ENCODE assay signal across 8 cellular contexts in genomic region chr9:108885643-108886348, GRCh38. TPM values are rescaled to one million over a fixed set of nuclear protein-coding genes. Genes with fewer than 3 reads are reported as not detected.
DNase-seq lines count a peak whose midpoint lies in the region; ATAC-seq and TF ChIP-seq lines count a peak whose summit lies in the region.

No MANE protein-coding gene starts in this region.

- no peaks in the 10 kb centered on the region for H3K9me2 ChIP-seq in GM23248 (ENCODE audit: insufficient read depth)

- H3K4me1 ChIP-seq in GM23248 (ENCODE audit: insufficient read depth) (0 out of 2 replicates have a peak, but pooled peaks cover 8% of the 10 kb centered on the region), RWPE2 (ENCODE audit: insufficient read depth, poor library complexity, severe bottlenecking) (peaks cover 16% of the 10 kb centered on the region), ascending aorta (no peaks in the 10 kb centered on the region)

- no peak overlapping the region for H3K9ac ChIP-seq in GM23248

- 14 to 21% methylated on average over 1 of the region's 1 CpG for WGBS in GM23248 (ENCODE audit: low coverage in 1 of 2, low lambda C conversion rate in 2 of 2, missing lambda C conversion rate in 2 of 2), 2 experiments

- H3K27me3 ChIP-seq in GM23248 (replicated peaks; ENCODE audit: insufficient read depth) (no peaks in the 10 kb centered on the region), RWPE2 (ENCODE audit: insufficient read depth, poor library complexity, severe bottlenecking) (no peaks in the 10 kb centered on the region), ascending aorta (no peaks in the 10 kb centered on the region)

- H3K9me3 ChIP-seq in GM23248 (ENCODE audit: low read depth), result no peaks in the 10 kb centered on the region
- no peaks in the 10 kb centered on the region for H3K9me3 ChIP-seq in RWPE2 (ENCODE audit: severe bottlenecking)
- H3K9me3 ChIP-seq in ascending aorta, result no peaks in the 10 kb centered on the region

- DNase-seq in GM23248 (peak; percentile 76), HuH-7.5 (ENCODE audit: low spot score) (peak; percentile 69), RWPE2 (ENCODE audit: low spot score) (peak; percentile 79), choroid plexus epithelial cell (ENCODE audit: low read depth) (peak; percentile 93), middle frontal gyrus (ENCODE audit: extremely low spot score, low spot score) (no peak), ascending aorta (ENCODE audit: low spot score in 2 of 2) (no peak)
- DNase-seq in stimulated activated CD4-positive, alpha-beta T cell treated with anti-CD3 and anti-CD28 coated beads, Interleukin-1b, Interleukin-23, amount 100 ng/mL, for 24 hours (ENCODE audit: low read depth in 4 of 4, low spot score in 1 of 4), result peak; percentile 20 to 44 (median 30)

- TF ChIP-seq CTCF in RWPE2 (IDR thresholded peaks at IDR 0.05; ENCODE audit: poor library complexity, severe bottlenecking) (no peak), choroid plexus epithelial cell (conservative IDR thresholded peaks at IDR 0.05; ENCODE audit: low read depth, low read length) (no peak), ascending aorta (IDR thresholded peaks at IDR 0.05) (no peak)

- in situ Hi-C loops in GM23248 (cut with MboI), result no loop called here

- ATAC-seq in GM18499 (IDR thresholded peaks at IDR 0.05; ENCODE audit: insufficient read depth, unreplicated experiment), result peak; percentile 97
- peak; percentile 98 for ATAC-seq in RWPE2 (ENCODE audit: low read depth)

- peaks cover 13% of the 10 kb centered on the region; the same call in 1 of the 2 replicates for H3K36me3 ChIP-seq in GM23248 (ENCODE audit: low read depth)
- H3K36me3 ChIP-seq in RWPE2 (ENCODE audit: low read depth), result peaks cover 75% of the 10 kb centered on the region
- peaks cover 14 to 51% of the 10 kb centered on the region in 2 donors for H3K36me3 ChIP-seq in ascending aorta

- 0 out of 2 replicates have a peak, but pooled peaks cover 6% of the 10 kb centered on the region for H3F3A ChIP-seq in GM23248 (ENCODE audit: insufficient read depth)

- no peaks in the 10 kb centered on the region for H3K79me2 ChIP-seq in GM23248 (ENCODE audit: insufficient read depth)

- H3K4me3 ChIP-seq in GM23248 (no peak overlapping the region), RWPE2 (ENCODE audit: severe bottlenecking) (no peak overlapping the region), choroid plexus epithelial cell (ENCODE audit: low read depth, low read length) (no peak overlapping the region), ascending aorta (no peak overlapping the region)

- intact Hi-C loops in ascending aorta (cut with DNase I), result no loop called here

- no peak overlapping the region for H2AFZ ChIP-seq in GM23248

- H3K27ac ChIP-seq in GM23248, result no peak overlapping the region
- H3K27ac ChIP-seq in RWPE2 (ENCODE audit: poor library complexity, severe bottlenecking), result peak overlapping the region; percentile 70
- no peak overlapping the region for H3K27ac ChIP-seq in ascending aorta

- H4K20me1 ChIP-seq in GM23248 (ENCODE audit: insufficient read depth), result no peaks in the 10 kb centered on the region

- no peak overlapping the region for H3K4me2 ChIP-seq in GM23248 (ENCODE audit: unreplicated experiment)

RNA-seq across cellular contexts. Expression of gene ACTL7A, which starts 23.7 kb away (rescaled TPM):
- total RNA-seq in GM23248 (2014; rRNA removed; shearing (Covaris generic)), result not detected in 2 replicates
- polyA plus RNA-seq in GM23248 (2016; fragmentation: Nextera tagmentation; extraction: Ambion mirVana), result not detected in 2 replicates
- not detected for total RNA-seq in ascending aorta

RNA-seq across cellular contexts. Expression of gene ACTL7B, which starts 30.0 kb away (rescaled TPM):
- not detected in 2 replicates for total RNA-seq in GM23248 (2014; rRNA removed; shearing (Covaris generic))
- polyA plus RNA-seq in GM23248 (2016; fragmentation: Nextera tagmentation; extraction: Ambion mirVana), result not detected in 2 replicates
- not detected for total RNA-seq in ascending aorta

RNA-seq across cellular contexts. Expression of gene ELP1, which starts 48.1 kb away (rescaled TPM):
- total RNA-seq in GM23248 (2014; rRNA removed; shearing (Covaris generic)), result 24.1 and 27.8 TPM in 2 replicates
- 14.5 and 17.5 TPM in 2 replicates for polyA plus RNA-seq in GM23248 (2016; fragmentation: Nextera tagmentation; extraction: Ambion mirVana)
- total RNA-seq in ascending aorta, result 8.8 TPM

RNA-seq across cellular contexts. Expression of gene ABITRAM, which starts 48.4 kb away (rescaled TPM):
- 10.4 and 12.9 TPM in 2 replicates for total RNA-seq in GM23248 (2014; rRNA removed; shearing (Covaris generic))
- 24.5 and 28.8 TPM in 2 replicates for polyA plus RNA-seq in GM23248 (2016; fragmentation: Nextera tagmentation; extraction: Ambion mirVana)
- 1.1 TPM for total RNA-seq in ascending aorta

Comparison
In these comparisons a context has a peak if more than half of its experiments do, and no peak if none do; other contexts are left out.
1. DNase-seq: peak in GM23248 (single experiment), HuH-7.5 (single experiment), RWPE2 (single experiment), choroid plexus epithelial cell (single experiment) and stimulated activated CD4-positive, alpha-beta T cell treated with anti-CD3 and anti-CD28 coated beads, Interleukin-1b, Interleukin-23, amount 100 ng/mL, for 24 hours (4 of 4); none in middle frontal gyrus (single experiment) and ascending aorta (0 of 2).